8 cellular contexts compared by ENCODE assay signal in the genomic region with DNA sequence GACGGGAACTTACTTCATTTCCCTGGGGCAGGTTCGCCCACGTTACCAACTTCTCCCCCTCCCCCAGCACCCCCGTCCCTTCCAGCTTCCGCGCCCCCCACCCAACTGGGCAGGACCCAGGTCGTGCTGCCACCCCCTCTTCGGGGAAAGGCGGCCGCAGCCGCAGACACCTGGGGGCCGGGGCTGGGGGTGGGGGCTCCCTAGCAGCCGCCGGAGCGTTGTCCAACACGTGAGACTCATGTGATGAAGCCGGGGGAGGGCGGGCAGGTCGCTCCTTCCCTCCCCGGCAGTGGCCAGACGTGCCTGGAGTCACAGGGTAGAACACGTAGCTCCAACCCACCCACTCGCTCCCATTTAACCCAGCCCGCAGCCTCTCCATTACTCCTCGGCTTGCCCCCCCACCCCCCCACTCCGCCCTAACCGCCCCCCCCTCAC. TPM values are rescaled to one million over a fixed set of nuclear protein-coding genes. Genes with fewer than 3 reads are reported as not detected.
DNase-seq lines count a peak whose midpoint lies in the region; ATAC-seq, FAIRE-seq and TF ChIP-seq lines count a peak whose summit lies in the region.

No MANE protein-coding gene starts in this region.

- SMC1A ChIA-PET in GM12878 (lab: Charles Lee; ENCODE audit: uncharacterized antibody, unreplicated experiment): interaction anchor here (0.6 to 13.6 kb wide), 18 partner anchors 7 to 484 kb away, joined by 3 to 186 read pairs (median 42); no protein-coding TSS in a partner anchor

- H3K9me3 ChIP-seq in GM12878 (replicated peaks; ENCODE audit: control insufficient read depth, insufficient read depth, low read length) (no peaks in the 10 kb centered on the region), iPS DF 6.9 (ENCODE audit: control insufficient read depth, insufficient read depth, low read length) (no peaks in the 10 kb centered on the region), gastrocnemius medialis (no peaks in the 10 kb centered on the region)

- H3K27ac ChIP-seq in GM12878 (ENCODE audit: control insufficient read depth, insufficient read depth) (peak overlapping the region; percentile 84; the same call in 1 of the 2 replicates), iPS DF 6.9 (ENCODE audit: low read length) (no peak overlapping the region), gastrocnemius medialis (peak overlapping the region; percentile 96 to 100 (median 99))

- peak in 1 of 2 experiments; percentile 46; a peak in 1 of 4 replicates for TF ChIP-seq EP300 in GM12878 (IDR thresholded peaks at IDR 0.05; ENCODE audit: borderline replicate concordance in 1 of 2, control insufficient read depth in 1 of 2, low read depth in 2 of 2, low read length in 2 of 2)

- ATAC-seq in HG02623 (IDR thresholded peaks at IDR 0.05; ENCODE audit: unreplicated experiment) (peak; percentile 37), GM12878 (peak; percentile 50), gastrocnemius medialis (peak; percentile 26 to 41)

- H3K79me2 ChIP-seq in GM12878 (ENCODE audit: control insufficient read depth, insufficient read depth, low read length): peaks cover 46% of the 10 kb centered on the region

- in situ Hi-C loops in GM13977 (cut with MboI; ENCODE audit: low pct_unique_long_range_greater_than_20kb, low sequenced_read_pairs, unreplicated experiment): loop anchor here (10.0 kb wide), 1 partner anchor 264 kb away; no protein-coding TSS in a partner anchor
- in situ Hi-C loops in GM12878 (cut with MboI): loop anchor here (5.0 kb wide), 2 partner anchors 132 to 218 kb away; no protein-coding TSS in a partner anchor
- in situ Hi-C loops in gastrocnemius medialis (cut with MboI; ENCODE audit: low sequenced_read_pairs in 4 of 4): loop anchor here in 3 of 4 donors (5.0 to 25.0 kb wide), 6 partner anchors 46 to 264 kb away; a partner anchor contains a TSS

- no peak for FAIRE-seq in GM12878 (lab: Jason Lieb, UNC)

- peak overlapping the region; percentile 72 for H3K4me3 ChIP-seq in GM12878
- peak overlapping the region; percentile 54; the same call in 1 of the 2 replicates for H3K4me3 ChIP-seq in iPS DF 6.9 (ENCODE audit: low read length)
- H3K4me3 ChIP-seq in gastrocnemius medialis: peak overlapping the region; percentile 82 to 95 (median 92)

- H4K20me1 ChIP-seq in GM12878 (ENCODE audit: control insufficient read depth, insufficient read depth): no peaks in the 10 kb centered on the region; the same call in 1 of the 2 replicates

- H3K4me1 ChIP-seq in GM12878 (ENCODE audit: control insufficient read depth, insufficient read depth, low read length) (peaks cover 21% of the 10 kb centered on the region), iPS DF 6.9 (ENCODE audit: control insufficient read depth, insufficient read depth, low read length) (no peaks in the 10 kb centered on the region), gastrocnemius medialis (peaks cover 17 to 43% of the 10 kb centered on the region in 2 donors)

- POLR2A ChIA-PET in GM12878 (lab: Charles Lee): interaction anchor here (0.5 to 14.4 kb wide), 16 partner anchors 14 to 258 kb away, joined by 3 to 230 read pairs (median 5); no protein-coding TSS in a partner anchor

- TF ChIP-seq CTCF in GM13977 (IDR thresholded peaks at IDR 0.05; ENCODE audit: extremely low read depth, insufficient read depth, missing control alignments) (no peak), GM12878 (IDR thresholded peaks at IDR 0.05 in 2 of 3, conservative IDR thresholded peaks at IDR 0.05 in 1 of 3; ENCODE audit: control insufficient read depth in 2 of 3, extremely low read depth in 1 of 3, insufficient read depth in 1 of 3, low read depth in 3 of 3, low read length in 3 of 3) (no peak), gastrocnemius medialis (IDR thresholded peaks at IDR 0.05 in 4 of 5, conservative IDR thresholded peaks at IDR 0.05 in 1 of 5) (no peak)

- TF ChIP-seq RAD21 in GM12878 (IDR thresholded peaks at IDR 0.05; ENCODE audit: insufficient read depth, low read depth, low read length): no peak

- no peak overlapping the region for H2AFZ ChIP-seq in GM12878 (ENCODE audit: control insufficient read depth, low read depth, low read length)

- TF ChIP-seq POLR2A in GM12878 (IDR thresholded peaks at IDR 0.05; ENCODE audit: low read depth, low read length): no peak
- no peak for TF ChIP-seq POLR2A in gastrocnemius medialis (IDR thresholded peaks at IDR 0.05)

- DNase-seq in GM13977 (ENCODE audit: low spot score) (peak; percentile 92), NCI-H1105 (lab: John Stamatoyannopoulos, UW) (peak; percentile 42), T1000 (lab: John Stamatoyannopoulos, UW) (peak; percentile 97), GM12878 (ENCODE audit: low read depth, low spot score) (peak; percentile 86), iPS DF 6.9 (ENCODE audit: low read depth, low spot score) (no peak), gastrocnemius medialis (peak; percentile 98), NCI-H1436 (lab: John Stamatoyannopoulos, UW) (no peak)

- H3K4me2 ChIP-seq in GM12878 (ENCODE audit: control insufficient read depth, insufficient read depth): peak overlapping the region; percentile 56; the same call in 1 of the 2 replicates

- H3K9ac ChIP-seq in GM12878 (ENCODE audit: control insufficient read depth, insufficient read depth, low read length): peak overlapping the region; percentile 64

- H3K27me3 ChIP-seq in GM12878 (replicated peaks in 1 of 2; ENCODE audit: control insufficient read depth in 2 of 2, insufficient read depth in 2 of 2, low read length in 1 of 2): no peaks in the 10 kb centered on the region
- peaks cover 1% of the 10 kb centered on the region; the same call in 1 of the 2 replicates for H3K27me3 ChIP-seq in iPS DF 6.9 (ENCODE audit: control insufficient read depth, insufficient read depth, low read length)
- H3K27me3 ChIP-seq in gastrocnemius medialis: no peaks in the 10 kb centered on the region

- peaks cover 7 to 13% of the 10 kb centered on the region in 2 experiments for H3K36me3 ChIP-seq in GM12878 (ENCODE audit: control insufficient read depth in 2 of 2, insufficient read depth in 2 of 2, low read length in 1 of 2)
- peaks cover 3% of the 10 kb centered on the region; the same call in 1 of the 2 replicates for H3K36me3 ChIP-seq in iPS DF 6.9 (ENCODE audit: control insufficient read depth, insufficient read depth, low read length)
- no peaks in the 10 kb centered on the region for H3K36me3 ChIP-seq in gastrocnemius medialis

- CTCF ChIA-PET in GM12878 (lab: Yijun Ruan, JAX): interaction anchor here (0.8 to 14.2 kb wide), 17 partner anchors 24 to 268 kb away, joined by 3 to 330 read pairs (median 7); no protein-coding TSS in a partner anchor

- intact Hi-C loops in GM12878 (cut with micrococcal nuclease; ENCODE audit: unreplicated experiment): loop anchor here (1.0 to 5.0 kb wide), 4 partner anchors 143 to 268 kb away; a partner anchor contains a TSS
- intact Hi-C loops in gastrocnemius medialis (cut with DNase I; ENCODE audit: low total_unique reads): loop anchor here (1.0 to 5.0 kb wide), 6 partner anchors 10 to 213 kb away; a partner anchor contains a TSS

- BruUV-seq in GM12878 (replicated peaks; lab: Mats Ljungman, UMichigan): no TSS peak

- RAD21 ChIA-PET in GM12878 (lab: Charles Lee; ENCODE audit: unreplicated experiment): interaction anchor here (0.8 to 16.1 kb wide), 24 partner anchors 6 to 267 kb away, joined by 3 to 421 read pairs (median 8); no protein-coding TSS in a partner anchor

- 1% methylated on average over 10 of the region's 27 CpGs for WGBS in GM12878 (ENCODE audit: insufficient coverage, insufficient replicate concordance, low lambda C conversion rate, missing lambda C conversion rate)
- WGBS in iPS DF 6.9 (ENCODE audit: insufficient coverage, insufficient read length): no CpG with 5 or more reads among the region's 27 CpGs

TF ChIP-seq in GM12878, 131 proteins besides CTCF, POLR2A, EP300 and RAD21 (continues in another document):
- TF ChIP-seq, protein P1, sequence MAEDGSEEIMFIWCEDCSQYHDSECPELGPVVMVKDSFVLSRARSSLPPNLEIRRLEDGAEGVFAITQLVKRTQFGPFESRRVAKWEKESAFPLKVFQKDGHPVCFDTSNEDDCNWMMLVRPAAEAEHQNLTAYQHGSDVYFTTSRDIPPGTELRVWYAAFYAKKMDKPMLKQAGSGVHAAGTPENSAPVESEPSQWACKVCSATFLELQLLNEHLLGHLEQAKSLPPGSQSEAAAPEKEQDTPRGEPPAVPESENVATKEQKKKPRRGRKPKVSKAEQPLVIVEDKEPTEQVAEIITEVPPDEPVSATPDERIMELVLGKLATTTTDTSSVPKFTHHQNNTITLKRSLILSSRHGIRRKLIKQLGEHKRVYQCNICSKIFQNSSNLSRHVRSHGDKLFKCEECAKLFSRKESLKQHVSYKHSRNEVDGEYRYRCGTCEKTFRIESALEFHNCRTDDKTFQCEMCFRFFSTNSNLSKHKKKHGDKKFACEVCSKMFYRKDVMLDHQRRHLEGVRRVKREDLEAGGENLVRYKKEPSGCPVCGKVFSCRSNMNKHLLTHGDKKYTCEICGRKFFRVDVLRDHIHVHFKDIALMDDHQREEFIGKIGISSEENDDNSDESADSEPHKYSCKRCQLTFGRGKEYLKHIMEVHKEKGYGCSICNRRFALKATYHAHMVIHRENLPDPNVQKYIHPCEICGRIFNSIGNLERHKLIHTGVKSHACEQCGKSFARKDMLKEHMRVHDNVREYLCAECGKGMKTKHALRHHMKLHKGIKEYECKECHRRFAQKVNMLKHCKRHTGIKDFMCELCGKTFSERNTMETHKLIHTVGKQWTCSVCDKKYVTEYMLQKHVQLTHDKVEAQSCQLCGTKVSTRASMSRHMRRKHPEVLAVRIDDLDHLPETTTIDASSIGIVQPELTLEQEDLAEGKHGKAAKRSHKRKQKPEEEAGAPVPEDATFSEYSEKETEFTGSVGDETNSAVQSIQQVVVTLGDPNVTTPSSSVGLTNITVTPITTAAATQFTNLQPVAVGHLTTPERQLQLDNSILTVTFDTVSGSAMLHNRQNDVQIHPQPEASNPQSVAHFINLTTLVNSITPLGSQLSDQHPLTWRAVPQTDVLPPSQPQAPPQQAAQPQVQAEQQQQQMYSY (CRISPR knock-in tag; IDR thresholded peaks at IDR 0.05): no peak

RNA-seq across cellular contexts. Expression of a gene that starts 0.3 kb away (rescaled TPM):
- total RNA-seq in GM12878 (2013; cell fraction: nucleolus; rRNA removed): 205 and 214 TPM in 2 replicates
- total RNA-seq in GM12878 (2014; rRNA removed) (58.3 and 61.5 TPM in 2 replicates), GM12878 (2014; rRNA removed; fragmentation: Illumina TruSeq; extraction: Trizol) (36.1 and 36.5 TPM in 2 replicates), GM12878 (2021) (91.3 and 93.1 TPM in 2 replicates), gastrocnemius medialis (10 to 100 TPM; 19.2 to 96.7 (median 45.3) TPM)
- polyA plus RNA-seq in GM12878 (2011; ENCODE audit: low read depth): 64.3 TPM
- polyA plus RNA-seq in GM12878 (2011; rRNA removed) (60.8 and 106 TPM in 2 replicates), GM12878 (2014; fragmentation: Illumina TruSeq; extraction: Trizol) (65.9 and 78.8 TPM in 2 replicates), GM12878 (2014; fragmentation: Nextera tagmentation; extraction: Ambion mirVana) (10 to 100 TPM; 25.2 to 38.6 TPM), GM12878 (2014; rRNA removed) (62.4 and 63.6 TPM in 2 replicates), GM12878 (2016; fragmentation: Nextera tagmentation; extraction: Ambion mirVana) (10 to 100 TPM; 43.9 to 44.5 TPM)
- polyA plus RNA-seq in GM12878 (2011; cell fraction: cytosol; rRNA removed): 91.6 and 128 TPM in 2 replicates
- 163 and 169 TPM in 2 replicates for polyA plus RNA-seq in GM12878 (2011; cell fraction: nucleus; rRNA removed)
- polyA plus RNA-seq in GM12878 (2012): 106 and 116 TPM in 2 replicates
- 93.4 and 100 TPM in 2 replicates for polyA minus RNA-seq in GM12878 (2011; rRNA and poly(A)+ RNA removed)
- 60.8 and 70.8 TPM in 2 replicates for polyA minus RNA-seq in GM12878 (2011; cell fraction: cytosol; rRNA and poly(A)+ RNA removed)
- polyA minus RNA-seq in GM12878 (2011; cell fraction: nucleus; rRNA and poly(A)+ RNA removed): 99.1 and 124 TPM in 2 replicates

Comparison
In these comparisons a context has a peak if more than half of its experiments do, and no peak if none do; other contexts are left out.
1. DNase-seq: peak in GM13977 (single experiment), NCI-H1105 (single experiment), T1000 (single experiment), GM12878 (single experiment) and gastrocnemius medialis (2 of 2); none in iPS DF 6.9 (single experiment) and NCI-H1436 (single experiment).
2. Peak in every context shown above with its lines, with median percentiles within 50 percentile points of each other: ATAC-seq and H3K4me3 ChIP-seq.